In the genomic region with DNA sequence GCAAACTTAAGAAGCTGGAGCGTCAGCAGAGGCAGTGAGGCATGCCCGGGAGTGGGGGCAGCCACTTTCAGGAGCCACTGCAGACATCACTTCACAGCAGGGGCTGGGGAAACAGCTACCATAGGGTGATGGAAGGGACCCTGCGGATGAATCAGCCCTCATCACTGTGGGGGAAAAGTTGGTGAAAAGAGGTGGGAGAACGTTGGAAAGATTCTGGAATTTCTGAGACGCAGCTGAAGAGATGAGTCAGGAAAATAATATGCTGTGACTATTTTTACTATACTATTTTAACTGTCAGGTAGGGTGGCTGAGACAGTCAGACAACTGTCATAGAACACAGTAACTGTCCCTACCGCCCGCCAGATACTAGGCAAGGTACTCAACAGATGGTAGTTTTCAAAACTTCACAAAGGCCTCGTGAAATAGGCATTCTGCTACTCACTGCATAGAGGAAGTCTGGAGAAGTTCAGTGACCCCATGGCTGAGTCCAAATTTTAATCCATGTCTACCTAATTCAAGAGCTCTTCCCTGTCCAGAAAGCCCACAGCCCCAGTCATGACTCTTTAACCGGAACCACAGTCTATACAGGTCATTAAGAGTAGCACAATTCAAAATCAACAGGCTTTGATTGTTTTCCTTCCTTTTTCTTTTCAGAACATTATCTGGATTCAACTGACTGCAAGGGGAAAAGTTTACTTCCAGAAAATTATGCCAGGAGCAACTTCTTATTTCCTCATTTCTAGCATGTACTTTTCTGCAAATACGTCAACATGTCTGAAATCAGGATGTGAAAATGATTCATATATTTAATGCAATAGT, we compare ENCODE assay signal across 12 cellular contexts. TPM values are rescaled to one million over a fixed set of nuclear protein-coding genes. Genes with fewer than 3 reads are reported as not detected.
A peak's percentile ranks its signal among the peaks of the same experiment; 100 is the strongest.
DNase-seq lines count a peak whose midpoint lies in the region; ATAC-seq and TF ChIP-seq lines count a peak whose summit lies in the region.
"Had no signal": no experiment of that assay in that cellular context is flagged by ENCODE, and none has a peak within 500 bp of the region (broad histone marks: within the 10 kb centered on the region; RNA-seq: fewer than 3 reads in every experiment).

No MANE protein-coding gene starts in this region.

- DNase-seq in IMR-90, result peak; percentile 62
- no peak for DNase-seq in central memory CD8-positive, alpha-beta T cell (ENCODE audit: low spot score in 2 of 2)
- DNase-seq in left lung, result no peak
- no peak for DNase-seq in foreskin fibroblast
- no peak for DNase-seq in amniotic stem cell (lab: John Stamatoyannopoulos, UW)
- DNase-seq: activated CD4-positive, alpha-beta T cell treated with anti-CD3 and anti-CD28 coated beads, Interleukin-2, amount 10 ng/mL, durations not matched to agents 24 days and 14 days; activated naive CD4-positive, alpha-beta T cell treated with Interleukin-2 at 50 U/mL for 16 hours; NCI-H345; stimulated activated CD4-positive, alpha-beta T cell treated with anti-CD3 and anti-CD28 coated beads, Interleukin-4, amount 100 ng/mL, for 24 hours had no signal

- H4K8ac ChIP-seq in IMR-90 (ENCODE audit: low read depth in 2 of 2, low read length in 2 of 2), result peak overlapping the region in 1 of 2 experiments; percentile 70; a peak in 1 of 4 replicates

- intact Hi-C loops in IMR-90 (cut with micrococcal nuclease), result no loop called here
- intact Hi-C loops in left lung (cut with DNase I), result no loop called here

- peak overlapping the region; percentile 26; the same call in 1 of the 2 replicates for H3K56ac ChIP-seq in IMR-90 (ENCODE audit: extremely low read depth, insufficient read depth, low read length)

- H2AK5ac ChIP-seq in IMR-90 (ENCODE audit: low read depth, low read length), result no peak overlapping the region

- H3K4me2 ChIP-seq in IMR-90 (ENCODE audit: low read depth, low read length), result peak overlapping the region; percentile 72

- H4K20me1 ChIP-seq in IMR-90 (ENCODE audit: insufficient read depth, low read length), result no peaks in the 10 kb centered on the region

- H3K4me3 ChIP-seq in IMR-90 (ENCODE audit: insufficient read depth, low read depth, low read length), result no peak overlapping the region
- no peak overlapping the region for H3K4me3 ChIP-seq in left lung
- no peak overlapping the region for H3K4me3 ChIP-seq in thymus (ENCODE audit: low read length)
- H3K4me3 ChIP-seq in foreskin fibroblast (ENCODE audit: low read depth in 1 of 2, low read length in 2 of 2), result no peak overlapping the region
- H3K4me3 ChIP-seq: SK-N-MC had no signal

- H2BK120ac ChIP-seq in IMR-90 (ENCODE audit: low read depth, low read length), result peak overlapping the region; percentile 73; the same call in 1 of the 2 replicates

- H3K9me3 ChIP-seq in IMR-90 (ENCODE audit: control insufficient read depth, insufficient read depth, low read length) (no peaks in the 10 kb centered on the region), left lung (no peaks in the 10 kb centered on the region), thymus (ENCODE audit: control insufficient read depth) (no peaks in the 10 kb centered on the region)

- H3K36me3 ChIP-seq in IMR-90 (ENCODE audit: control insufficient read depth, insufficient read depth, low read length) (no peaks in the 10 kb centered on the region), left lung (no peaks in the 10 kb centered on the region), thymus (ENCODE audit: control insufficient read depth, insufficient read depth) (no peaks in the 10 kb centered on the region)

- no peaks in the 10 kb centered on the region for H3K9me3 Mint-ChIP-seq in central memory CD8-positive, alpha-beta T cell
- H3K9me3 Mint-ChIP-seq: activated CD4-positive, alpha-beta T cell treated with anti-CD3 and anti-CD28 coated beads, Interleukin-2, amount 10 ng/mL, durations not matched to agents 24 days and 14 days had no signal

- H4K91ac ChIP-seq in IMR-90 (ENCODE audit: insufficient read depth, low read depth, low read length), result no peak overlapping the region

- H2AK9ac ChIP-seq in IMR-90 (replicated peaks; ENCODE audit: low read depth, low read length, poor library complexity), result no peak overlapping the region

- no peaks in the 10 kb centered on the region for H3K79me1 ChIP-seq in IMR-90 (ENCODE audit: low read depth in 1 of 2, low read length in 2 of 2)

- no CpG with 5 or more reads among the region's 10 CpGs for WGBS in IMR-90 (ENCODE audit: extremely low coverage in 2 of 2, insufficient read length in 1 of 2), 2 experiments
- WGBS in thymus, result 81% methylated on average over 10 of the region's 10 CpGs

- peak overlapping the region; percentile 65 for H2BK20ac ChIP-seq in IMR-90 (ENCODE audit: low read depth, low read length)

- H3K27me3 Mint-ChIP-seq in central memory CD8-positive, alpha-beta T cell, result no peaks in the 10 kb centered on the region
- H3K27me3 Mint-ChIP-seq: activated CD4-positive, alpha-beta T cell treated with anti-CD3 and anti-CD28 coated beads, Interleukin-2, amount 10 ng/mL, durations not matched to agents 24 days and 14 days had no signal

- in situ Hi-C loops in IMR-90 (cut with MboI; ENCODE audit: low sequenced_read_pairs), result no loop called here

- dilution Hi-C loops in IMR-90 (cut with HindIII; ENCODE audit: low sequenced_read_pairs, unreplicated experiment), result no loop called here

- no peak for TF ChIP-seq POLR2A in IMR-90 (IDR thresholded peaks at IDR 0.05; ENCODE audit: low read depth, low read length)

- no peak overlapping the region for H4K5ac ChIP-seq in IMR-90 (ENCODE audit: low read depth, low read length)

- H3K18ac ChIP-seq in IMR-90 (ENCODE audit: low read depth, low read length), result peak overlapping the region; percentile 60; the same call in 1 of the 2 replicates

- H3K4me1 ChIP-seq in IMR-90 (ENCODE audit: control insufficient read depth, insufficient read depth, low read length) (peaks cover 9% of the 10 kb centered on the region), left lung (no peaks in the 10 kb centered on the region), thymus (ENCODE audit: control insufficient read depth, insufficient read depth, low read length) (no peaks in the 10 kb centered on the region)

- H3K36me3 Mint-ChIP-seq in central memory CD8-positive, alpha-beta T cell (ENCODE audit: insufficient read depth), result no peaks in the 10 kb centered on the region

- no peak for TF ChIP-seq CTCF in IMR-90 (conservative IDR thresholded peaks at IDR 0.05; ENCODE audit: low read depth, low read length)
- TF ChIP-seq CTCF in left lung (IDR thresholded peaks at IDR 0.05), result no peak
- no peak for TF ChIP-seq CTCF in foreskin fibroblast (IDR thresholded peaks at IDR 0.05; ENCODE audit: low read depth, low read length)

- H3K27ac Mint-ChIP-seq in central memory CD8-positive, alpha-beta T cell (ENCODE audit: low read depth), result no peak overlapping the region
- H3K27ac Mint-ChIP-seq: activated CD4-positive, alpha-beta T cell treated with anti-CD3 and anti-CD28 coated beads, Interleukin-2, amount 10 ng/mL, durations not matched to agents 24 days and 14 days had no signal

- peak; percentile 36 for ATAC-seq in IMR-90 (ENCODE audit: low read depth)
- peak; percentile 14 for ATAC-seq in central memory CD8-positive, alpha-beta T cell (replicated peaks; ENCODE audit: extremely low read depth, poor library complexity, severe bottlenecking)
- ATAC-seq in left lung, result peak; percentile 66
- ATAC-seq in GM21423 (IDR thresholded peaks at IDR 0.05; ENCODE audit: unreplicated experiment), result no peak

- H3K23ac ChIP-seq in IMR-90 (ENCODE audit: low read depth, low read length), result no peak overlapping the region

- BruUV-seq in IMR-90 (replicated peaks; lab: Mats Ljungman, UMichigan), result no TSS peak

- no peak overlapping the region for H3K14ac ChIP-seq in IMR-90 (replicated peaks; ENCODE audit: low read depth, low read length)

- H2AFZ ChIP-seq in IMR-90 (replicated peaks; ENCODE audit: low read length, poor library complexity), result peak overlapping the region; percentile 87

- H3K27me3 ChIP-seq in IMR-90 (ENCODE audit: control insufficient read depth, insufficient read depth, low read length), result no peaks in the 10 kb centered on the region
- H3K27me3 ChIP-seq in left lung, result no peaks in the 10 kb centered on the region
- H3K27me3 ChIP-seq in thymus (ENCODE audit: control insufficient read depth, insufficient read depth), result peaks cover 2% of the 10 kb centered on the region

- peak overlapping the region; percentile 31; the same call in 1 of the 2 replicates for H3K4ac ChIP-seq in IMR-90 (ENCODE audit: low read depth, low read length)

- CTCF ChIA-PET in IMR-90 (lab: Yijun Ruan, JAX), result no interaction called here

- H3K9me1 ChIP-seq in IMR-90 (ENCODE audit: insufficient read depth, low read length), result no peaks in the 10 kb centered on the region

- no peaks in the 10 kb centered on the region for H3K4me1 Mint-ChIP-seq in central memory CD8-positive, alpha-beta T cell
- H3K4me1 Mint-ChIP-seq: activated CD4-positive, alpha-beta T cell treated with anti-CD3 and anti-CD28 coated beads, Interleukin-2, amount 10 ng/mL, durations not matched to agents 24 days and 14 days had no signal

- H3K27ac ChIP-seq in IMR-90 (ENCODE audit: insufficient read depth, low read length), result 0 out of 2 replicates have a peak overlapping the region, but pooled peaks have one; percentile 6
- peak overlapping the region; percentile 42 to 78 for H3K27ac ChIP-seq in left lung
- H3K27ac ChIP-seq in thymus (ENCODE audit: low read depth), result peak overlapping the region; percentile 60
- H3K27ac ChIP-seq: SK-N-MC had no signal

- no peak overlapping the region for H3K4me3 Mint-ChIP-seq in central memory CD8-positive, alpha-beta T cell
- H3K4me3 Mint-ChIP-seq: activated CD4-positive, alpha-beta T cell treated with anti-CD3 and anti-CD28 coated beads, Interleukin-2, amount 10 ng/mL, durations not matched to agents 24 days and 14 days had no signal

- no peak for TF ChIP-seq RAD21 in IMR-90 (IDR thresholded peaks at IDR 0.05; ENCODE audit: low read length)

- H3K9ac ChIP-seq in IMR-90 (ENCODE audit: low read depth, low read length), result no peak overlapping the region

- no peak overlapping the region for H2BK15ac ChIP-seq in IMR-90 (ENCODE audit: low read depth, low read length)

- H2BK5ac ChIP-seq in IMR-90 (ENCODE audit: low read depth, low read length, poor library complexity, severe bottlenecking), result peak overlapping the region; percentile 46

- POLR2A ChIA-PET in IMR-90 (lab: Charles Lee; ENCODE audit: unreplicated experiment), result no interaction called here

TF ChIP-seq in IMR-90, 13 proteins besides CTCF, POLR2A, EP300 and RAD21:
- TF ChIP-seq NFE2L2 (IDR thresholded peaks at IDR 0.05; ENCODE audit: low read depth, low read length) (no peak), MXI1 (IDR thresholded peaks at IDR 0.05; ENCODE audit: borderline replicate concordance, low read depth, low read length) (no peak), BHLHE40 (IDR thresholded peaks at IDR 0.05; ENCODE audit: low read depth, low read length) (no peak)

RNA-seq across cellular contexts. Expression of a gene that starts 39.3 kb away (rescaled TPM):
- total RNA-seq in IMR-90 (2012; rRNA removed) (70.3 and 90.5 TPM in 2 replicates), left lung (10 to 100 TPM; 79.7 to 98.7 TPM)
- polyA plus RNA-seq in IMR-90 (2012; rRNA removed) (36.6 and 39.9 TPM in 2 replicates), thymus (31.9 TPM)
- 22.8 and 27.2 TPM in 2 replicates for polyA plus RNA-seq in IMR-90 (2012; cell fraction: cytosol; rRNA removed)
- polyA plus RNA-seq in IMR-90 (2012; cell fraction: nucleus; rRNA removed; ENCODE audit: low replicate concordance), result 18.8 and 44.4 TPM in 2 replicates

Comparison
In these comparisons a context has a peak if more than half of its experiments do, and no peak if none do; other contexts are left out.
1. H3K27ac ChIP-seq: peak in every context shown above with its lines; median percentile 60 in left lung; 60 in thymus; 6 in IMR-90.